15 cellular contexts compared by ENCODE assay signal in the genomic region with DNA sequence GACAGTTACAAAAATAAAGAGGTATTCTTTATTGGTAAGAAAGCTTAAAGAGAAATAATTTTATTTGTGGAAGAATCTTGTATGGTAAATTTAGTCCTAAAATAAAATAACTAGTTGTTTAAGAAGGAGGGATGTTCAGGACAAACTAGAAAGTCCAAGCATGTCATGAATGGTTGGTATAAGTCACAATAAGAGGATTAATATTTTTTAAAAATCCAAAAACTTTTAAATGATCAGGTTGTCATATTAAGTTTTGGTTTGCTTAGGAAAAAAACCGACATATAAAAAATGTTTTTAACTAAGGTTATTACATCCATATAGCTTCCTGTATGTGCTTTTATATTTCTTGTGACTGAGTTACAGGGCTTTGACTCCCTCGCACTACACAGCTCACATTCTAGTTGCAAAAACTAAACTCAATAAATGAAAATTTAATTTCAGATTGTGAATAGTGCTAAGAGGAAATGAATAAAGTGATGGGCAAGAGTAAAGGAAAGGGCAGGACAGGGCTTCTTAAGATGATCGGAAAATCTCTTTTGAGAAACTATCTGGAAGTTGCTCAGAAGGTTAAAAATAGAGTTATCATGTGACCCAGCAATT.
"Had no signal": no experiment of that assay in that cellular context is flagged by ENCODE, and none has a peak within 500 bp of the region (broad histone marks: within the 10 kb centered on the region; RNA-seq: fewer than 3 reads in every experiment).

No MANE protein-coding gene starts in this region.

- H3K4me1 Mint-ChIP-seq: nephron progenitor cell had no signal

- H3K9ac ChIP-seq: parathyroid adenoma had no signal

- DNase-seq: activated T-cell treated with anti-CD3 and anti-CD28 coated beads, Interleukin-2, amount 50 U/mL, for 1 hour; aorta; foreskin fibroblast; nephron progenitor cell; right cardiac atrium; stimulated activated CD4-positive, alpha-beta T cell treated with anti-CD3 and anti-CD28 coated beads, Interleukin-12 subunit alpha, Interleukin-12 subunit beta, amount 100 ng/mL, for 4 hours; stimulated activated CD4-positive, alpha-beta T cell treated with anti-CD3 and anti-CD28 coated beads, Interleukin-4, amount 100 ng/mL, for 4 hours; stimulated activated naive CD8-positive, alpha-beta T cell treated with anti-CD3 and anti-CD28 coated beads, Interleukin-15, Interleukin-2, amounts not matched to agents 100 U/mL and 50 U/mL, for 24 hours; upper lobe of right lung had no signal

- H3K27ac Mint-ChIP-seq: activated naive CD4-positive, alpha-beta T cell treated with anti-CD3 and anti-CD28 coated beads, Interleukin-2, amount 50 U/mL, for 72 hours; activated T-helper 17 cell treated with anti-CD3 and anti-CD28 coated beads, Interleukin-2, amount 50 U/mL, for 72 hours; brain; memory B cell; nephron progenitor cell; WTC11 had no signal

- H3K36me3 Mint-ChIP-seq: brain, memory B cell had no signal

- H3K36me3 ChIP-seq: upper lobe of right lung had no signal

- H3K4me1 ChIP-seq: upper lobe of right lung had no signal

- ATAC-seq: activated naive CD4-positive, alpha-beta T cell treated with anti-CD3 and anti-CD28 coated beads, Interleukin-2, amount 50 U/mL, for 72 hours; activated T-helper 17 cell treated with anti-CD3 and anti-CD28 coated beads, Interleukin-2, amount 50 U/mL, for 72 hours; right cardiac atrium; stimulated activated naive CD8-positive, alpha-beta T cell treated with anti-CD3 and anti-CD28 coated beads, Interleukin-15, Interleukin-2, amounts not matched to agents 100 U/mL and 50 U/mL, for 24 hours; upper lobe of right lung; WTC11 had no signal

- H3K27ac ChIP-seq: parathyroid adenoma, upper lobe of right lung had no signal

- H2AFZ ChIP-seq: parathyroid adenoma had no signal

- H3K4me3 Mint-ChIP-seq: activated T-helper 17 cell treated with anti-CD3 and anti-CD28 coated beads, Interleukin-2, amount 50 U/mL, for 72 hours; brain; memory B cell; nephron progenitor cell; WTC11 had no signal

- H3K27me3 ChIP-seq: upper lobe of right lung had no signal

- H3K9me3 ChIP-seq: upper lobe of right lung had no signal

- H3K79me2 ChIP-seq: parathyroid adenoma had no signal

- H3K9me3 Mint-ChIP-seq: activated T-helper 17 cell treated with anti-CD3 and anti-CD28 coated beads, Interleukin-2, amount 50 U/mL, for 72 hours had no signal

- H3K4me3 ChIP-seq: upper lobe of right lung had no signal
